34 cellular contexts compared by ENCODE assay signal in genomic region chr12:110863161-110863560, GRCh38. TPM values are rescaled to one million over a fixed set of nuclear protein-coding genes. Genes with fewer than 3 reads are reported as not detected.
"Had no signal": no experiment of that assay in that cellular context is flagged by ENCODE, and none has a peak within 500 bp of the region (broad histone marks: within the 10 kb centered on the region; RNA-seq: fewer than 3 reads in every experiment).

No MANE protein-coding gene starts in this region.

- H3K27ac ChIP-seq: esophagus squamous epithelium, heart right ventricle, left lung, prostate gland, right atrium auricular region, thoracic aorta, tibial nerve, upper lobe of left lung had no signal

- FAIRE-seq: endometrium, islet of Langerhans, urothelium cell line had no signal

- H3K4me3 Mint-ChIP-seq: effector memory CD8-positive, alpha-beta T cell; natural killer cell; stimulated activated memory B cell treated with anti-CD40 and anti-IgM and Interleukin-4, amounts not matched to agents 10 μg/mL and 1 μg/mL and 100 μg/mL, for 72 hours had no signal

- H3K4me1 ChIP-seq: esophagus squamous epithelium, prostate gland, right atrium auricular region, tibial nerve, upper lobe of left lung had no signal

- DNase-seq: cortex of kidney; effector memory CD8-positive, alpha-beta T cell; erythroblast; esophagus squamous epithelium; foreskin melanocyte; glutamatergic neuron; heart right ventricle; hippocampal formation; left cardiac atrium; left lung; natural killer cell; nucleus accumbens; stimulated activated CD4-positive, alpha-beta T cell treated with anti-CD3 and anti-CD28 coated beads, Interleukin-2, amount 100 ng/mL, for 24 hours; stimulated activated CD4-positive, alpha-beta T cell treated with anti-CD3 and anti-CD28 coated beads, Interleukin-4, amount 100 ng/mL, for 24 hours; stimulated activated naive CD8-positive, alpha-beta T cell treated with anti-CD3 and anti-CD28 coated beads, Interleukin-15, Interleukin-2, amounts not matched to agents 100 U/mL and 50 U/mL, for 24 hours; substantia nigra; upper lobe of left lung had no signal

- H3K27ac Mint-ChIP-seq: effector memory CD8-positive, alpha-beta T cell; natural killer cell; stimulated activated memory B cell treated with anti-CD40 and anti-IgM and Interleukin-4, amounts not matched to agents 10 μg/mL and 1 μg/mL and 100 μg/mL, for 72 hours had no signal

- H3K27me3 ChIP-seq: esophagus squamous epithelium, heart right ventricle, left lung, right atrium auricular region, tibial nerve, upper lobe of left lung had no signal

- H3K36me3 Mint-ChIP-seq: natural killer cell; stimulated activated memory B cell treated with anti-CD40 and anti-IgM and Interleukin-4, amounts not matched to agents 10 μg/mL and 1 μg/mL and 100 μg/mL, for 72 hours had no signal

- H3K9me3 Mint-ChIP-seq: effector memory CD8-positive, alpha-beta T cell; natural killer cell; stimulated activated memory B cell treated with anti-CD40 and anti-IgM and Interleukin-4, amounts not matched to agents 10 μg/mL and 1 μg/mL and 100 μg/mL, for 72 hours had no signal

- H3K36me3 ChIP-seq: esophagus squamous epithelium, heart right ventricle, left lung, prostate gland, right atrium auricular region, thoracic aorta, tibial nerve, upper lobe of left lung had no signal

- H3K9me3 ChIP-seq: esophagus squamous epithelium, heart right ventricle, left lung, prostate gland, right atrium auricular region, thoracic aorta, tibial nerve, upper lobe of left lung had no signal

- ATAC-seq: effector memory CD8-positive, alpha-beta T cell; left cardiac atrium; left lung; natural killer cell; sciatic nerve; stimulated activated memory B cell treated with anti-CD40 and anti-IgM and Interleukin-4, amounts not matched to agents 10 μg/mL and 1 μg/mL and 100 μg/mL, for 72 hours; stimulated activated naive CD8-positive, alpha-beta T cell treated with anti-CD3 and anti-CD28 coated beads, Interleukin-15, Interleukin-2, amounts not matched to agents 100 U/mL and 50 U/mL, for 24 hours had no signal

- H3K4me3 ChIP-seq: esophagus squamous epithelium, heart right ventricle, left lung, prostate gland, right atrium auricular region, thoracic aorta, tibial nerve, upper lobe of left lung had no signal

RNA-seq across cellular contexts. Expression of gene CCDC63, which starts 16.4 kb away (rescaled TPM):
- total RNA-seq: dermis microvascular lymphatic vessel endothelial cell, esophagus squamous epithelium, heart right ventricle, kidney epithelial cell, left cardiac atrium, left lung, lung microvascular endothelial cell, mesenteric fat pad, natural killer cell, osteocyte, right atrium auricular region, sciatic nerve, skeletal muscle tissue, thoracic aorta, tibial nerve, upper lobe of left lung had no signal
- polyA plus RNA-seq: heart right ventricle, neural cell had no signal

RNA-seq across cellular contexts. Expression of gene MYL2, which starts 57.2 kb away (rescaled TPM):
- total RNA-seq: esophagus squamous epithelium, kidney epithelial cell, lower leg skin, lung microvascular endothelial cell, mesenteric fat pad, natural killer cell, osteocyte, sciatic nerve, tibial nerve, upper lobe of left lung had no signal
- polyA plus RNA-seq: neural cell had no signal
